In genomic region chr11:119338318-119338890, GRCh38 we compare ENCODE assay signal across 1 cellular context.
A peak's percentile ranks its signal among the peaks of the same experiment; 100 is the strongest.
TF ChIP-seq lines count a peak whose summit lies in the region.

No MANE protein-coding gene starts in this region.

TF ChIP-seq in H1, 55 proteins besides CTCF, POLR2A, EP300 and RAD21:
- TF ChIP-seq SIN3A (conservative IDR thresholded peaks at IDR 0.05 in 1 of 2, IDR thresholded peaks at IDR 0.05 in 1 of 2; ENCODE audit: low read depth in 1 of 2, low read length in 2 of 2) (0 out of 4 replicates have a peak, but pooled peaks of 1 of the 2 experiments have one; percentile 46), HDAC6 (IDR thresholded peaks at IDR 0.05; ENCODE audit: low read depth, low read length) (no peak), SP4 (IDR thresholded peaks at IDR 0.05; ENCODE audit: low read length) (no peak), EGR1 (IDR thresholded peaks at IDR 0.05; ENCODE audit: borderline replicate concordance, low read depth, low read length) (no peak), RNF2 (IDR thresholded peaks at IDR 0.05; ENCODE audit: borderline replicate concordance, low read depth, low read length, missing control alignments, poor library complexity, severe bottlenecking) (no peak), NANOG (IDR thresholded peaks at IDR 0.05; ENCODE audit: insufficient read depth, low read depth, low read length, poor library complexity, severe bottlenecking) (peak; percentile 11), PHF8 (conservative IDR thresholded peaks at IDR 0.05; ENCODE audit: low read depth, low read length) (no peak), TAF1 (IDR thresholded peaks at IDR 0.05; ENCODE audit: low read depth, low read length) (no peak), SIRT6 (IDR thresholded peaks at IDR 0.05; ENCODE audit: low read length) (no peak), KDM5A (IDR thresholded peaks at IDR 0.05; ENCODE audit: low read length) (no peak), YY1 (IDR thresholded peaks at IDR 0.05; ENCODE audit: low read depth, low read length) (peak; percentile 31; the same call in 1 of the 2 replicates), TEAD4 (IDR thresholded peaks at IDR 0.05; ENCODE audit: low read depth, low read length) (peak; percentile 66), KDM4A (IDR thresholded peaks at IDR 0.05; ENCODE audit: low read depth, low read length, severe bottlenecking) (peak; percentile 21), ATF2 (IDR thresholded peaks at IDR 0.05; ENCODE audit: low read length) (0 out of 2 replicates have a peak, but pooled peaks have one; percentile 13)
- TF ChIP-seq, protein P1, sequence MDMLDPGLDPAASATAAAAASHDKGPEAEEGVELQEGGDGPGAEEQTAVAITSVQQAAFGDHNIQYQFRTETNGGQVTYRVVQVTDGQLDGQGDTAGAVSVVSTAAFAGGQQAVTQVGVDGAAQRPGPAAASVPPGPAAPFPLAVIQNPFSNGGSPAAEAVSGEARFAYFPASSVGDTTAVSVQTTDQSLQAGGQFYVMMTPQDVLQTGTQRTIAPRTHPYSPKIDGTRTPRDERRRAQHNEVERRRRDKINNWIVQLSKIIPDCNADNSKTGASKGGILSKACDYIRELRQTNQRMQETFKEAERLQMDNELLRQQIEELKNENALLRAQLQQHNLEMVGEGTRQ (IDR thresholded peaks at IDR 0.05; ENCODE audit: low read length), result no peak
